Comparison of ENCODE assay signal across 8 cellular contexts in genomic region chr18:10526211-10526949, GRCh38. TPM values are rescaled to one million over a fixed set of nuclear protein-coding genes. Genes with fewer than 3 reads are reported as not detected.
DNase-seq lines count a peak whose midpoint lies in the region; ATAC-seq and TF ChIP-seq lines count a peak whose summit lies in the region.

No MANE protein-coding gene starts in this region.

- peak; percentile 44 to 65 for ATAC-seq in CD4-positive, CD25-positive, alpha-beta regulatory T cell (ENCODE audit: low read depth in 2 of 2)
- ATAC-seq in GM19035 (IDR thresholded peaks at IDR 0.05; ENCODE audit: unreplicated experiment) = peak; percentile 56
- ATAC-seq in HG03280 (IDR thresholded peaks at IDR 0.05; ENCODE audit: unreplicated experiment) = peak; percentile 52
- peak; percentile 80 for ATAC-seq in RWPE2 (ENCODE audit: low read depth)
- ATAC-seq in right cardiac atrium = peak; percentile 88 to 91
- peak; percentile 57 to 74 for ATAC-seq in gastrocnemius medialis

- H3K9me3 ChIP-seq in CD4-positive, CD25-positive, alpha-beta regulatory T cell (ENCODE audit: control insufficient read depth in 2 of 2, low read length in 2 of 2) = no peaks in the 10 kb centered on the region
- H3K9me3 ChIP-seq in RWPE2 (ENCODE audit: severe bottlenecking) (no peaks in the 10 kb centered on the region), right cardiac atrium (ENCODE audit: control insufficient read depth, low read length) (no peaks in the 10 kb centered on the region), gastrocnemius medialis (no peaks in the 10 kb centered on the region)

- in situ Hi-C loops in gastrocnemius medialis (cut with MboI; ENCODE audit: low sequenced_read_pairs in 4 of 4) = loop anchor here in 2 of 4 donors (10.0 to 25.0 kb wide), 2 partner anchors 562 to 714 kb away; no protein-coding TSS in a partner anchor

- no peak for TF ChIP-seq POLR2A in gastrocnemius medialis (IDR thresholded peaks at IDR 0.05)

- peaks cover 0 to 2% (median 0%) of the 10 kb centered on the region in 7 donors for H3K9me3 Mint-ChIP-seq in CD4-positive, CD25-positive, alpha-beta regulatory T cell

- 2% methylated on average over 42 of the region's 42 CpGs for WGBS in right cardiac atrium

- TF ChIP-seq CTCF in RWPE2 (IDR thresholded peaks at IDR 0.05; ENCODE audit: poor library complexity, severe bottlenecking) (no peak), gastrocnemius medialis (IDR thresholded peaks at IDR 0.05 in 4 of 5, conservative IDR thresholded peaks at IDR 0.05 in 1 of 5) (no peak)

- peaks cover 10% of the 10 kb centered on the region for H3K27me3 Mint-ChIP-seq in CD4-positive, CD25-positive, alpha-beta regulatory T cell

- H3K27ac Mint-ChIP-seq in CD4-positive, CD25-positive, alpha-beta regulatory T cell = peak overlapping the region; percentile 94 to 96 (median 95)

- H3K27me3 ChIP-seq in CD4-positive, CD25-positive, alpha-beta regulatory T cell (ENCODE audit: control insufficient read depth, insufficient read depth, low read length) = no peaks in the 10 kb centered on the region
- no peaks in the 10 kb centered on the region for H3K27me3 ChIP-seq in RWPE2 (ENCODE audit: insufficient read depth, poor library complexity, severe bottlenecking)
- no peaks in the 10 kb centered on the region for H3K27me3 ChIP-seq in right cardiac atrium (ENCODE audit: control insufficient read depth, insufficient read depth)
- no peaks in the 10 kb centered on the region for H3K27me3 ChIP-seq in gastrocnemius medialis

- peak in 2 of 3 donors; percentile 54 to 78 for DNase-seq in CD4-positive, CD25-positive, alpha-beta regulatory T cell
- DNase-seq in RWPE2 (ENCODE audit: low spot score) = no peak
- peak; percentile 13 for DNase-seq in activated naive CD8-positive, alpha-beta T cell treated with anti-CD3 and anti-CD28 coated beads, Interleukin-2, amount 50 U/mL, for 16 hours (ENCODE audit: low read depth, low spot score)
- peak; percentile 81 to 89 (median 87) for DNase-seq in right cardiac atrium
- DNase-seq in gastrocnemius medialis = peak; percentile 16 to 50
- no peak for DNase-seq in cerebellar nuclear complex (lab: John Stamatoyannopoulos, UW)

- no peaks in the 10 kb centered on the region for H3K36me3 ChIP-seq in CD4-positive, CD25-positive, alpha-beta regulatory T cell (ENCODE audit: control insufficient read depth, insufficient read depth, low read length)
- peaks cover 7% of the 10 kb centered on the region for H3K36me3 ChIP-seq in RWPE2 (ENCODE audit: low read depth)
- no peaks in the 10 kb centered on the region for H3K36me3 ChIP-seq in gastrocnemius medialis

- peak overlapping the region; percentile 85 for H3K27ac ChIP-seq in CD4-positive, CD25-positive, alpha-beta regulatory T cell (ENCODE audit: insufficient read depth, low read length, poor library complexity, severe bottlenecking)
- H3K27ac ChIP-seq in RWPE2 (ENCODE audit: poor library complexity, severe bottlenecking) (peak overlapping the region; percentile 64), right cardiac atrium (ENCODE audit: low read length) (peak overlapping the region; percentile 81), gastrocnemius medialis (peak overlapping the region; percentile 85 to 96 (median 89))

- intact Hi-C loops in right cardiac atrium (cut with DNase I) (no loop called here), gastrocnemius medialis (cut with DNase I; ENCODE audit: low total_unique reads) (loop anchor here (5.0 to 10.0 kb wide), 3 partner anchors 712 to 952 kb away; partner anchors contain the start of gene PPP4R1)

- H3K4me3 ChIP-seq in CD4-positive, CD25-positive, alpha-beta regulatory T cell (ENCODE audit: low read depth, low read length) = peak overlapping the region; percentile 96
- peak overlapping the region; percentile 59 for H3K4me3 ChIP-seq in RWPE2 (ENCODE audit: severe bottlenecking)
- H3K4me3 ChIP-seq in right cardiac atrium (ENCODE audit: low read length) = peak overlapping the region; percentile 83
- H3K4me3 ChIP-seq in gastrocnemius medialis = peak overlapping the region; percentile 73 to 99 (median 83)

- H3K4me3 Mint-ChIP-seq in CD4-positive, CD25-positive, alpha-beta regulatory T cell = peak overlapping the region; percentile 95 to 100 (median 97)

- H3K36me3 Mint-ChIP-seq in CD4-positive, CD25-positive, alpha-beta regulatory T cell = no peaks in the 10 kb centered on the region

- H3K4me1 Mint-ChIP-seq in CD4-positive, CD25-positive, alpha-beta regulatory T cell = peaks cover 25 to 62% (median 48%) of the 10 kb centered on the region in 4 donors

- peaks cover 37% of the 10 kb centered on the region for H3K4me1 ChIP-seq in CD4-positive, CD25-positive, alpha-beta regulatory T cell (ENCODE audit: control insufficient read depth, insufficient read depth, low read length, poor library complexity, severe bottlenecking)
- peaks cover 13% of the 10 kb centered on the region for H3K4me1 ChIP-seq in RWPE2 (ENCODE audit: insufficient read depth, poor library complexity, severe bottlenecking)
- peaks cover 2% of the 10 kb centered on the region for H3K4me1 ChIP-seq in right cardiac atrium (ENCODE audit: control insufficient read depth, insufficient read depth, low read length)
- H3K4me1 ChIP-seq in gastrocnemius medialis = peaks cover 19 to 25% of the 10 kb centered on the region in 2 donors

RNA-seq across cellular contexts. Expression of gene NAPG, which starts 0.6 kb away (rescaled TPM):
- total RNA-seq in CD4-positive, CD25-positive, alpha-beta regulatory T cell = 36.9 TPM
- polyA plus RNA-seq in CD4-positive, CD25-positive, alpha-beta regulatory T cell = 10 to 100 TPM; 11.5 to 17.2 (median 14.0) TPM
- total RNA-seq in right cardiac atrium (10 to 100 TPM; 30.2 to 45.8 (median 32.0) TPM), gastrocnemius medialis (10 to 100 TPM; 13.8 to 29.6 (median 19.5) TPM)
- polyA plus RNA-seq in right cardiac atrium = 17.6 TPM

Comparison
In these comparisons a context has a peak if more than half of its experiments do, and no peak if none do; other contexts are left out.
1. DNase-seq: peak in CD4-positive, CD25-positive, alpha-beta regulatory T cell (2 of 3), activated naive CD8-positive, alpha-beta T cell treated with anti-CD3 and anti-CD28 coated beads, Interleukin-2, amount 50 U/mL, for 16 hours (single experiment), right cardiac atrium (3 of 3) and gastrocnemius medialis (2 of 2); none in RWPE2 (single experiment) and cerebellar nuclear complex (0 of 2).
2. Peak in every context shown above with its lines, with median percentiles within 50 percentile points of each other: ATAC-seq, H3K27ac ChIP-seq and H3K4me3 ChIP-seq.